In genomic region chr20:35387334-35387733, GRCh38 we compare ENCODE assay signal across 18 cellular contexts. TPM values are rescaled to one million over a fixed set of nuclear protein-coding genes. Genes with fewer than 3 reads are reported as not detected.
DNase-seq lines count a peak whose midpoint lies in the region; ATAC-seq, FAIRE-seq and TF ChIP-seq lines count a peak whose summit lies in the region.
"Had no signal": no experiment of that assay in that cellular context is flagged by ENCODE, and none has a peak within 500 bp of the region (broad histone marks: within the 10 kb centered on the region; RNA-seq: fewer than 3 reads in every experiment).

No MANE protein-coding gene starts in this region.

- in situ Hi-C loops in Caki2 (cut with HindIII; ENCODE audit: low pct_unique_long_range_greater_than_20kb, low sequenced_read_pairs): no loop called here

- DNase-seq in Caki2 (ENCODE audit: low read depth) (peak; percentile 82), LHCN-M2 (ENCODE audit: low read depth) (peak; percentile 88), bronchial epithelial cell (ENCODE audit: low read depth) (peak; percentile 46), right lobe of liver (no peak), esophagus squamous epithelium (lab: John Stamatoyannopoulos, UW) (no peak), type B pancreatic cell (ENCODE audit: extremely low spot score, unreplicated experiment) (no peak)
- DNase-seq in activated naive CD4-positive, alpha-beta T cell treated with Interleukin-2 at 50 U/mL for 16 hours: no peak
- DNase-seq: activated naive CD4-positive, alpha-beta T cell treated with anti-CD3 and anti-CD28 coated beads, Interleukin-2, amount 50 U/mL, for 16 hours; C1 segment of cervical spinal cord; kidney; naive B cell; NCI-H1694 treated with DMSO at 0.1 percent for 48 hours; stimulated activated CD4-positive, alpha-beta T cell treated with anti-CD3 and anti-CD28 coated beads, Interleukin-4, amount 100 ng/mL, for 4 hours; stimulated activated naive B cell treated with anti-CD40 and anti-IgM and Interleukin-4, amounts not matched to agents 10 μg/mL and 1 μg/mL and 100 μg/mL, for 72 hours had no signal

- H3K9me3 ChIP-seq in right lobe of liver: no peaks in the 10 kb centered on the region
- no peaks in the 10 kb centered on the region for H3K9me3 ChIP-seq in esophagus squamous epithelium
- H3K9me3 ChIP-seq: SJSA1 had no signal

- no peaks in the 10 kb centered on the region for H3K27me3 Mint-ChIP-seq in type B pancreatic cell
- H3K27me3 Mint-ChIP-seq: naive B cell; stimulated activated naive B cell treated with anti-CD40 and anti-IgM and Interleukin-4, amounts not matched to agents 10 μg/mL and 1 μg/mL and 100 μg/mL, for 72 hours had no signal

- FAIRE-seq in bronchial epithelial cell (lab: Jason Lieb, UNC): no peak
- FAIRE-seq: kidney had no signal

- TF ChIP-seq CTCF in bronchial epithelial cell (IDR thresholded peaks at IDR 0.05; ENCODE audit: insufficient read depth, low read length, severe bottlenecking) (no peak), right lobe of liver (IDR thresholded peaks at IDR 0.05) (no peak), esophagus squamous epithelium (IDR thresholded peaks at IDR 0.05) (no peak), type B pancreatic cell (conservative IDR thresholded peaks at IDR 0.05) (no peak)

- intact Hi-C loops in right lobe of liver (cut with DNase I): no loop called here
- intact Hi-C loops in esophagus squamous epithelium (cut with DNase I): no loop called here

- ATAC-seq in right lobe of liver (peak; percentile 23 to 80 (median 70)), GM21723 (IDR thresholded peaks at IDR 0.05; ENCODE audit: unreplicated experiment) (no peak)
- ATAC-seq: stimulated activated naive B cell treated with anti-CD40 and anti-IgM and Interleukin-4, amounts not matched to agents 10 μg/mL and 1 μg/mL and 100 μg/mL, for 72 hours had no signal

- TF ChIP-seq POLR2A in right lobe of liver (IDR thresholded peaks at IDR 0.05): no peak
- TF ChIP-seq POLR2A in esophagus squamous epithelium (IDR thresholded peaks at IDR 0.05): no peak

- H3K4me1 ChIP-seq in right lobe of liver (peaks cover 0 to 10% (median 0%) of the 10 kb centered on the region in 4 donors), esophagus squamous epithelium (no peaks in the 10 kb centered on the region)
- H3K4me1 ChIP-seq: SJSA1 had no signal

- H3K27me3 ChIP-seq in bronchial epithelial cell (ENCODE audit: control insufficient read depth, insufficient read depth, low read length): no peaks in the 10 kb centered on the region
- H3K27me3 ChIP-seq in right lobe of liver: no peaks in the 10 kb centered on the region
- no peaks in the 10 kb centered on the region for H3K27me3 ChIP-seq in esophagus squamous epithelium
- H3K27me3 ChIP-seq: SJSA1 had no signal

- no peak overlapping the region for H3K27ac Mint-ChIP-seq in type B pancreatic cell
- H3K27ac Mint-ChIP-seq: naive B cell; stimulated activated naive B cell treated with anti-CD40 and anti-IgM and Interleukin-4, amounts not matched to agents 10 μg/mL and 1 μg/mL and 100 μg/mL, for 72 hours had no signal

- WGBS in right lobe of liver (ENCODE audit: insufficient coverage, low coverage, low lambda C conversion rate, missing lambda C conversion rate): 60% methylated on average over 3 of the region's 3 CpGs
- WGBS in esophagus squamous epithelium, 2 donors: 75 to 78% methylated on average over 3 of the region's 3 CpGs

- H3K4me1 Mint-ChIP-seq in type B pancreatic cell (ENCODE audit: unreplicated experiment): no peaks in the 10 kb centered on the region
- H3K4me1 Mint-ChIP-seq: stimulated activated naive B cell treated with anti-CD40 and anti-IgM and Interleukin-4, amounts not matched to agents 10 μg/mL and 1 μg/mL and 100 μg/mL, for 72 hours had no signal

- H3K36me3 ChIP-seq in bronchial epithelial cell (ENCODE audit: control insufficient read depth, insufficient read depth, low read length) (peaks cover 2% of the 10 kb centered on the region), right lobe of liver (peaks cover 0 to 20% (median 7%) of the 10 kb centered on the region in 4 donors), esophagus squamous epithelium (peaks cover 3 to 63% (median 5%) of the 10 kb centered on the region in 3 donors)

- H3K36me3 Mint-ChIP-seq in type B pancreatic cell: peaks cover 13% of the 10 kb centered on the region

- H3K4me3 ChIP-seq in bronchial epithelial cell (ENCODE audit: low read depth, low read length) (no peak overlapping the region), right lobe of liver (no peak overlapping the region), esophagus squamous epithelium (no peak overlapping the region)
- H3K4me3 ChIP-seq: coronary artery, SJSA1 had no signal

- no peak overlapping the region for H3K4me3 Mint-ChIP-seq in type B pancreatic cell
- H3K4me3 Mint-ChIP-seq: naive B cell; stimulated activated naive B cell treated with anti-CD40 and anti-IgM and Interleukin-4, amounts not matched to agents 10 μg/mL and 1 μg/mL and 100 μg/mL, for 72 hours had no signal

- H3K9me3 Mint-ChIP-seq in type B pancreatic cell: no peaks in the 10 kb centered on the region
- H3K9me3 Mint-ChIP-seq: naive B cell; stimulated activated naive B cell treated with anti-CD40 and anti-IgM and Interleukin-4, amounts not matched to agents 10 μg/mL and 1 μg/mL and 100 μg/mL, for 72 hours had no signal

- no peak overlapping the region for H3K27ac ChIP-seq in right lobe of liver
- no peak overlapping the region for H3K27ac ChIP-seq in esophagus squamous epithelium
- H3K27ac ChIP-seq: coronary artery, KMS-11, SJSA1 had no signal

RNA-seq across cellular contexts. Expression of gene UQCC1, which starts 24.4 kb away (rescaled TPM):
- 54.9 and 59.4 TPM in 2 replicates for total RNA-seq in Caki2 (2014; rRNA removed; shearing (Covaris generic); ENCODE audit: low replicate concordance)
- total RNA-seq in LHCN-M2 (2014; rRNA removed): 50.8 and 61.2 TPM in 2 replicates
- 35.4 TPM for polyA plus RNA-seq in LHCN-M2 (2012)
- 20.8 and 24.7 TPM in 2 replicates for total RNA-seq in bronchial epithelial cell
- total RNA-seq in right lobe of liver: 10 to 100 TPM; 22.7 to 41.2 (median 35.0) TPM
- 10 to 100 TPM; 13.2 to 28.2 (median 23.0) TPM for total RNA-seq in esophagus squamous epithelium
- total RNA-seq in type B pancreatic cell (ENCODE audit: low replicate concordance): 41.3 and 62.4 TPM in 2 replicates

RNA-seq across cellular contexts. Expression of gene GDF5, which starts 50.7 kb away (rescaled TPM):
- total RNA-seq in Caki2 (2014; rRNA removed; shearing (Covaris generic); ENCODE audit: low replicate concordance): 1.1 TPM in 1 of 2 replicates, not detected in the other
- total RNA-seq in LHCN-M2 (2014; rRNA removed): 2.5 and 3.9 TPM in 2 replicates
- polyA plus RNA-seq in LHCN-M2 (2012): 1.7 TPM
- under 0.01 TPM in 2 replicates for total RNA-seq in bronchial epithelial cell
- total RNA-seq in right lobe of liver: not detected
- under 1 TPM in 1 of 4 donors, not detected in 3; 0.38 TPM for total RNA-seq in esophagus squamous epithelium
- 1.3 TPM in 1 of 2 replicates, not detected in the other for total RNA-seq in type B pancreatic cell (ENCODE audit: low replicate concordance)
- total RNA-seq: SJSA1 had no signal

Comparison
In these comparisons a context has a peak if more than half of its experiments do, and no peak if none do; other contexts are left out.
1. DNase-seq: peak in Caki2 (single experiment), LHCN-M2 (single experiment) and bronchial epithelial cell (single experiment); none in right lobe of liver (0 of 3), activated naive CD4-positive, alpha-beta T cell treated with Interleukin-2 at 50 U/mL for 16 hours (single experiment), esophagus squamous epithelium (single experiment) and type B pancreatic cell (single experiment).